Comparison of ENCODE assay signal across 1 cellular context in the genomic region with DNA sequence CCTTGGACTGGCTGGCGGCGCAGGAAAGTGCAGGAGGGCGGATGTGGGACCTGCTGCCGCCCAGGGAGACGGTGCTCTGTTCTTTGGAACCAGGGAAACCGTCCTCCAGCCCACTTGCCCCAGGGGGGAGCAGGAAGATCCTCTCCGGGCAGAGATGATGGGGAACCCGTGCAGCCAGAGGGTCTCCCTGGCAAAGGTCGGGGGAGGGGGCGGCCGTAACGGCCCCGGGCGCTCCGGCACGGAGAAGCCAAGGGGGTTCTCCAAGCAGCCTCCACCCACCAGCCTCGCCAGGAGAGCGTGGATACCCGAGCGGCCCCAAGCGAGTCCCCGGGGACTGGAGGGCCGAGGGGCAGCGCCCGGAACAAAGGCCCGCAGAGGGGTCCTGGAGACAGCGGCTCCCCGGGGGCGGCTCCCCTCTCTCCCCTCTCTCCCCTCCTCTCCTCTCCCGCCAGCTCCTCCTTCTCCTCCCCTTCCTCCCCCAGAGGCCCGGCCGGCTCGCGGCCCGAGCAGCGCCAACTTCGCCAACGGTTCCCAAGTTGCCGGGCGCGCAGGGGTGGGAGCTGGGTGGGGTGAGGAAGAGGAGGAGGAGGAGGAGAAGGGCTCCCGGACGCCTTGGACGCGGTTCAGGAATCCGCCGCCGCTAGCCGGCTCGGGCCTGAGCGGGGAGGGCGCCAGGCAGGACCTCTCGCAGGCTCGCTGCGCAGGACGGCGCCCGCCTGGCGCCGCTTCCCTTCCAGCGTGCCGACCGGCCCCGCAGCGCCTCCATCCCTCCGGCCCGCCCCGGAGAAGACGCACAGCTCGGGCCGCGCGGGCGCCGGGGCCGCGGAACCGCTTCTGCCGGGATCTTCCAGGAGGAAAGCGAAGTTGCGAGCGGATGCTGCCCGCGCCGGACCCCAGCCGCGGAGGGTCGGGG.
TF ChIP-seq lines count a peak whose summit lies in the region.

A gene with protein sequence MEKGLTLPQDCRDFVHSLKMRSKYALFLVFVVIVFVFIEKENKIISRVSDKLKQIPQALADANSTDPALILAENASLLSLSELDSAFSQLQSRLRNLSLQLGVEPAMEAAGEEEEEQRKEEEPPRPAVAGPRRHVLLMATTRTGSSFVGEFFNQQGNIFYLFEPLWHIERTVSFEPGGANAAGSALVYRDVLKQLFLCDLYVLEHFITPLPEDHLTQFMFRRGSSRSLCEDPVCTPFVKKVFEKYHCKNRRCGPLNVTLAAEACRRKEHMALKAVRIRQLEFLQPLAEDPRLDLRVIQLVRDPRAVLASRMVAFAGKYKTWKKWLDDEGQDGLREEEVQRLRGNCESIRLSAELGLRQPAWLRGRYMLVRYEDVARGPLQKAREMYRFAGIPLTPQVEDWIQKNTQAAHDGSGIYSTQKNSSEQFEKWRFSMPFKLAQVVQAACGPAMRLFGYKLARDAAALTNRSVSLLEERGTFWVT (plus strand): TSS at position 640 of the 913 bp plus-strand sequence. CDS start 41,448 bp downstream, outside the sequence.

TF ChIP-seq in HCT116, 20 proteins besides CTCF, POLR2A, EP300 and RAD21 (continued from another document):
- no peak for TF ChIP-seq YY1 (IDR thresholded peaks at IDR 0.05; ENCODE audit: extremely low read depth, insufficient replicate concordance, low read depth, low read length)
- TF ChIP-seq TCF7L2 (IDR thresholded peaks at IDR 0.05; ENCODE audit: borderline replicate concordance, extremely low read depth, insufficient read depth, insufficient read length): no peak
- TF ChIP-seq SIN3A (IDR thresholded peaks at IDR 0.05; ENCODE audit: low read depth): 0 out of 2 replicates have a peak, but pooled peaks have one; percentile 48
